15 cellular contexts compared by ENCODE assay signal in the genomic region with DNA sequence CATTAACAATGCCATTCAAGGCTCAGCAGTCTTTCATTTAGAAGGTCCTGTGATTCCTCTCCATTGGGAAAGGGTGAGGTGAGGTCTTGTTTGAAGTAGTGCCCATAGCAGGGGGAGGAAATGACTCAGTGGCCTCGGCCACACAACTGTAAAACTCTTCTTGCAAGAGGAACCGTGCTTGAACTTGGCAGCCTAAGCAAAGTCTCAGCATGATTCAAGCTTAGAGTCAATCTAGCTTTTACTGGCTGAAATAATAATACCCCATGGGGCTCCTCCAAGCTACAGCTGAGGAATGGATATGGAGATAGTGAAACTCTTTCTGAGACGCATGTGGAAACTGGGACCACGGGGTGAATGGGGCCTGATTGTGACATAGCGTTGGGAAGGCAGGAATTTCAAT.
DNase-seq lines count a peak whose midpoint lies in the region; ATAC-seq and TF ChIP-seq lines count a peak whose summit lies in the region.
"Had no signal": no experiment of that assay in that cellular context is flagged by ENCODE, and none has a peak within 500 bp of the region (broad histone marks: within the 10 kb centered on the region; RNA-seq: fewer than 3 reads in every experiment).

No MANE protein-coding gene starts in this region.

- TF ChIP-seq CTCF in PC-3 (conservative IDR thresholded peaks at IDR 0.05; ENCODE audit: low read depth, low read length) = no peak
- no peak for TF ChIP-seq CTCF in right lobe of liver (IDR thresholded peaks at IDR 0.05)
- no peak for TF ChIP-seq CTCF in BE2C (IDR thresholded peaks at IDR 0.05; ENCODE audit: low read depth, low read length)

- DNase-seq in GM23248 = peak; percentile 71
- peak; percentile 79 for DNase-seq in PC-3
- peak; percentile 91 for DNase-seq in epithelial cell of prostate (ENCODE audit: low read depth, low spot score)
- peak; percentile 17 for DNase-seq in pons (ENCODE audit: low spot score)
- DNase-seq in right lobe of liver = no peak
- no peak for DNase-seq in effector CD8-positive, alpha-beta T cell (lab: John Stamatoyannopoulos, UW)
- no peak for DNase-seq in OCI-M2 (lab: John Stamatoyannopoulos, UW; ENCODE audit: unreplicated experiment)
- DNase-seq in BE2C = no peak
- DNase-seq: activated CD4-positive, alpha-beta T cell treated with anti-CD3 and anti-CD28 coated beads for 48 hours; body of pancreas; CD4-positive, alpha-beta memory T cell; NCI-H2081 treated with DMSO at 0.1 percent for 48 hours had no signal

- in situ Hi-C loops in GM23248 (cut with MboI) = no loop called here

- CTCF ChIA-PET in PC-3 (lab: Charles Lee) = no interaction called here

- peaks cover 9% of the 10 kb centered on the region; the same call in 1 of the 2 replicates for H3K4me1 ChIP-seq in GM23248 (ENCODE audit: insufficient read depth)
- H3K4me1 ChIP-seq in PC-3 (ENCODE audit: insufficient read depth, low read length) = peaks cover 17% of the 10 kb centered on the region; the same call in 1 of the 2 replicates
- peaks cover 0 to 7% (median 2%) of the 10 kb centered on the region in 4 donors for H3K4me1 ChIP-seq in right lobe of liver
- no peaks in the 10 kb centered on the region for H3K4me1 ChIP-seq in BE2C
- H3K4me1 ChIP-seq: body of pancreas, prostate gland had no signal

- H3K79me2 ChIP-seq in GM23248 (ENCODE audit: insufficient read depth) = no peaks in the 10 kb centered on the region
- no peaks in the 10 kb centered on the region for H3K79me2 ChIP-seq in PC-3 (ENCODE audit: low read length)

- H3K9ac ChIP-seq in GM23248 = no peak overlapping the region
- no peak overlapping the region for H3K9ac ChIP-seq in PC-3 (ENCODE audit: low read length)

- intact Hi-C loops in PC-3 (cut with micrococcal nuclease) = no loop called here
- intact Hi-C loops in right lobe of liver (cut with DNase I) = no loop called here

- peak overlapping the region; percentile 10 for H3K4me2 ChIP-seq in GM23248 (ENCODE audit: unreplicated experiment)
- H3K4me2 ChIP-seq in PC-3 (ENCODE audit: low read length) = peak overlapping the region; percentile 44; the same call in 1 of the 2 replicates

- no peaks in the 10 kb centered on the region; the same call in 1 of the 2 replicates for H3K27me3 ChIP-seq in GM23248 (replicated peaks; ENCODE audit: insufficient read depth)
- peaks cover 13% of the 10 kb centered on the region for H3K27me3 ChIP-seq in PC-3 (ENCODE audit: low read length)
- no peaks in the 10 kb centered on the region for H3K27me3 ChIP-seq in right lobe of liver
- H3K27me3 ChIP-seq in BE2C = no peaks in the 10 kb centered on the region
- H3K27me3 ChIP-seq: body of pancreas had no signal

- POLR2A ChIA-PET in PC-3 (lab: Charles Lee; ENCODE audit: unreplicated experiment) = no interaction called here

- H2AFZ ChIP-seq in GM23248 = no peak overlapping the region
- no peak overlapping the region for H2AFZ ChIP-seq in PC-3 (ENCODE audit: low read length)

- no peaks in the 10 kb centered on the region for H4K20me1 ChIP-seq in GM23248 (ENCODE audit: insufficient read depth)
- H4K20me1 ChIP-seq in PC-3 (ENCODE audit: low read length) = no peaks in the 10 kb centered on the region

- H3K9me3 ChIP-seq in GM23248 (ENCODE audit: low read depth) = no peaks in the 10 kb centered on the region
- H3K9me3 ChIP-seq in PC-3 (ENCODE audit: low read length) = no peaks in the 10 kb centered on the region
- no peaks in the 10 kb centered on the region for H3K9me3 ChIP-seq in right lobe of liver
- H3K9me3 ChIP-seq in BE2C = no peaks in the 10 kb centered on the region
- H3K9me3 ChIP-seq: body of pancreas, prostate gland had no signal

- H3K4me3 ChIP-seq in GM23248 (no peak overlapping the region), PC-3 (ENCODE audit: low read length) (no peak overlapping the region), right lobe of liver (no peak overlapping the region), BE2C (ENCODE audit: low read depth, low read length) (no peak overlapping the region)
- H3K4me3 ChIP-seq: body of pancreas, K562, prostate gland had no signal

- H3F3A ChIP-seq in GM23248 (ENCODE audit: insufficient read depth) (no peaks in the 10 kb centered on the region), PC-3 (ENCODE audit: low read length, unreplicated experiment) (no peaks in the 10 kb centered on the region)

- H3K36me3 ChIP-seq in GM23248 (ENCODE audit: low read depth) (no peaks in the 10 kb centered on the region), PC-3 (ENCODE audit: low read depth, low read length) (no peaks in the 10 kb centered on the region), right lobe of liver (no peaks in the 10 kb centered on the region), BE2C (no peaks in the 10 kb centered on the region)
- H3K36me3 ChIP-seq: prostate gland had no signal

- 42 to 47% methylated on average over 5 of the region's 5 CpGs for WGBS in GM23248 (ENCODE audit: low coverage in 1 of 2, low lambda C conversion rate in 2 of 2, missing lambda C conversion rate in 2 of 2), 2 experiments
- 78% methylated on average over 5 of the region's 5 CpGs for WGBS in right lobe of liver (ENCODE audit: insufficient coverage, low coverage, low lambda C conversion rate, missing lambda C conversion rate)

- TF ChIP-seq POLR2A in right lobe of liver (IDR thresholded peaks at IDR 0.05) = no peak

- H3K27ac ChIP-seq in GM23248 (peak overlapping the region; percentile 29; the same call in 1 of the 2 replicates), PC-3 (ENCODE audit: low read length) (no peak overlapping the region), epithelial cell of prostate (peak overlapping the region; percentile 59), right lobe of liver (no peak overlapping the region)
- H3K27ac ChIP-seq: body of pancreas, prostate gland had no signal

- ATAC-seq in PC-3 = no peak
- ATAC-seq in right lobe of liver = no peak
- ATAC-seq: activated T-helper 17 cell treated with anti-CD3 and anti-CD28 coated beads, Interleukin-2, amount 50 U/mL, for 72 hours; body of pancreas; K562 had no signal

- no TSS peak for BruUV-seq in PC-3 (replicated peaks; lab: Mats Ljungman, UMichigan)

- H3K9me2 ChIP-seq in GM23248 (ENCODE audit: insufficient read depth) = peaks cover 3% of the 10 kb centered on the region; the same call in 1 of the 2 replicates
- H3K9me2 ChIP-seq in PC-3 (replicated peaks; ENCODE audit: low read length) = no peaks in the 10 kb centered on the region

Comparison
In these comparisons a context has a peak if more than half of its experiments do, and no peak if none do; other contexts are left out.
1. DNase-seq: peak in GM23248 (single experiment), PC-3 (single experiment), epithelial cell of prostate (single experiment) and pons (single experiment); none in right lobe of liver (0 of 3), effector CD8-positive, alpha-beta T cell (single experiment), OCI-M2 (single experiment) and BE2C (single experiment).
2. H3K27ac ChIP-seq: peak in GM23248 (single experiment) and epithelial cell of prostate (single experiment); none in PC-3 (single experiment) and right lobe of liver (0 of 3).